ENCODE assay signal across 25 cellular contexts in the genomic region with DNA sequence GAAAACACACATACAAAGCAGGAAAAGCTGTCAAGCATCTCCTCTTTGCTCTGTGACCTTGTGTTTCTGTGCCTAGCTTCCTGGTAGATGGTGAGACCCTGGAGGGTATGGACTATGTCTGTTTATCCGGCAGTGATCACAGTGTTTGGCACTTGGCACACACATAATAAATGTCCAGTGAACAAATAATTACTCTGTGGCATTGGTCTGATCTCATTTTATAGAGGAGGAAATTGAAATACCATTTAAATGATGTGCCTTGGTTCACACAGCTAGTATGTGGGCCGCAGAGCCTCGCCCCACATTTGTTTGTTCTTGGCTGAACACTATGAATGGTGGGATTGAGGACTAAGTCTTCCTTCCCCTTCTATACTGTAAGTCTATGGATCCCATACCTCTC.
"Had no signal": no experiment of that assay in that cellular context is flagged by ENCODE, and none has a peak within 500 bp of the region (broad histone marks: within the 10 kb centered on the region; RNA-seq: fewer than 3 reads in every experiment).

No MANE protein-coding gene starts in this region.

- FAIRE-seq: keratinocyte had no signal

- H3K4me3 ChIP-seq: gastrocnemius medialis, lung, neural progenitor cell, right atrium auricular region, smooth muscle cell, suprapubic skin, transverse colon, vagina had no signal

- DNase-seq: effector CD8-positive, alpha-beta T cell; foreskin fibroblast; gastrocnemius medialis; head of caudate nucleus; naive B cell; stimulated activated CD4-positive, alpha-beta T cell treated with anti-CD3 and anti-CD28 coated beads, Interleukin-12 subunit alpha, Interleukin-12 subunit beta, amount 100 ng/mL, for 4 hours; stimulated activated CD4-positive, alpha-beta T cell treated with anti-CD3 and anti-CD28 coated beads, Interleukin-1b, Interleukin-23, amount 100 ng/mL, for 48 hours; stimulated activated CD4-positive, alpha-beta T cell treated with anti-CD3 and anti-CD28 coated beads, Interleukin-4, amount 100 ng/mL, for 1 hour; stimulated activated CD8-positive, alpha-beta memory T cell treated with anti-CD3 and anti-CD28 coated beads, Interleukin-4, amount 100 ng/mL, for 48 hours; stimulated activated naive CD4-positive, alpha-beta T cell; stimulated activated naive CD8-positive, alpha-beta T cell treated with anti-CD3 and anti-CD28 coated beads, Interleukin-15, amount 100 ng/mL, for 72 hours; transverse colon had no signal

- H3K27me3 ChIP-seq: gastrocnemius medialis, neural progenitor cell, right atrium auricular region, transverse colon, vagina had no signal

- H3K4me1 ChIP-seq: gastrocnemius medialis, neural progenitor cell, parathyroid adenoma, right atrium auricular region, suprapubic skin, transverse colon, vagina had no signal

- H3K9ac ChIP-seq: neural progenitor cell, parathyroid adenoma had no signal

- ATAC-seq: esophagus mucosa; gastrocnemius medialis; left lobe of liver; natural killer cell treated with Interleukin-12 subunit alpha and Interleukin-12 subunit beta and Interleukin-15 and Interleukin-18, amount 100 ng/mL, for 72 hours; sciatic nerve; stimulated activated naive CD8-positive, alpha-beta T cell treated with anti-CD3 and anti-CD28 coated beads, Interleukin-15, amount 100 ng/mL, for 72 hours had no signal

- H3K4me2 ChIP-seq: neural progenitor cell, smooth muscle cell had no signal

- H3K27ac ChIP-seq: epithelial cell of prostate, gastrocnemius medialis, neural progenitor cell, parathyroid adenoma, right atrium auricular region, suprapubic skin, transverse colon, vagina had no signal

- H3K9me3 ChIP-seq: gastrocnemius medialis, right atrium auricular region, suprapubic skin, transverse colon, vagina had no signal

- H3K36me3 ChIP-seq: gastrocnemius medialis, neural progenitor cell, right atrium auricular region, suprapubic skin, transverse colon, vagina had no signal

- H3K79me2 ChIP-seq: parathyroid adenoma had no signal

- H2AFZ ChIP-seq: neural progenitor cell, parathyroid adenoma had no signal
